Comparison of ENCODE assay signal across 8 cellular contexts in the genomic region with DNA sequence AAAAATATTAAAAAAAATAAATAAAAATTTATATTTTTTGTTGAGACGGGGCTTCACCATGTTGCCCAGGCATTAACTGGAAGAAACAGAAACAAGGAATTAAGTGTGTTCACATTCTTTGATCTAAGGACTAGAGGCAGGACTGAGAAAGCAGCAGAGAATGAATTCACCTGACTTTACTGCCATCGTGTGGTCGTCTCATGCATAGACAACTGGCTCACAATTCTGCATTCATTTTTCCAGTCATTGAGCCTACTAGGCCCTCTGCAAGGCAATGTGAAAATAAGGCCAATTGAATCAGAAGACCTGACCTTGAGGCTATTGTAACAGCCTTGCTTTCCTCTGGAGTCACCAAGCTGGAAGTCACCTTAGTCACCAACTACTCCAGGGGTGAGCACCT. TPM values are rescaled to one million over a fixed set of nuclear protein-coding genes. Genes with fewer than 3 reads are reported as not detected.
A peak's percentile ranks its signal among the peaks of the same experiment; 100 is the strongest.
DNase-seq lines count a peak whose midpoint lies in the region; FAIRE-seq and TF ChIP-seq lines count a peak whose summit lies in the region.

No MANE protein-coding gene starts in this region.

- no peak overlapping the region for H3K4me3 ChIP-seq in bronchial epithelial cell (ENCODE audit: low read depth, low read length)

- H3K36me3 ChIP-seq in bronchial epithelial cell (ENCODE audit: control insufficient read depth, insufficient read depth, low read length), result no peaks in the 10 kb centered on the region

- peak in 8 of 14 donors; percentile 1 to 20 (median 8) for DNase-seq in C1 segment of cervical spinal cord (lab: John Stamatoyannopoulos, UW)
- DNase-seq in GM18507 (ENCODE audit: extremely low spot score, insufficient read length, low read depth), result no peak
- DNase-seq in Kasumi-1 (lab: John Stamatoyannopoulos, UW), result peak; percentile 39 to 43
- DNase-seq in RKO (ENCODE audit: low spot score), result peak; percentile 70
- DNase-seq in bronchial epithelial cell (ENCODE audit: low read depth), result peak; percentile 39
- peak; percentile 72 for DNase-seq in inferior parietal cortex (ENCODE audit: extremely low spot score)
- DNase-seq in stimulated activated CD4-positive, alpha-beta T cell treated with anti-CD3 and anti-CD28 coated beads, Interleukin-2, amount 100 ng/mL, for 4 hours (ENCODE audit: low read depth), result peak; percentile 1
- DNase-seq in posterior vena cava (ENCODE audit: low spot score), result no peak

- intact Hi-C loops in posterior vena cava (cut with DNase I), result loop anchor here in 1 of 2 donors (5.0 kb wide), 1 partner anchor 770 kb away; no protein-coding TSS in a partner anchor

- no peaks in the 10 kb centered on the region for H3K27me3 ChIP-seq in bronchial epithelial cell (ENCODE audit: control insufficient read depth, insufficient read depth, low read length)

- FAIRE-seq in GM18507 (lab: Jason Lieb, UNC), result peak; percentile 96
- peak; percentile 90 for FAIRE-seq in bronchial epithelial cell (lab: Jason Lieb, UNC)

- peak; percentile 62 for TF ChIP-seq CTCF in bronchial epithelial cell (IDR thresholded peaks at IDR 0.05; ENCODE audit: insufficient read depth, low read length, severe bottlenecking)

RNA-seq across cellular contexts. Expression of a gene that starts 37.4 kb away (rescaled TPM):
- total RNA-seq in bronchial epithelial cell (not detected in 2 replicates), posterior vena cava (under 1 TPM in 1 of 2 donors, not detected in 1; 0.24 TPM)

Comparison
In these comparisons a context has a peak if more than half of its experiments do, and no peak if none do; other contexts are left out.
1. DNase-seq: peak in C1 segment of cervical spinal cord (8 of 14), Kasumi-1 (2 of 2), RKO (single experiment), bronchial epithelial cell (single experiment), inferior parietal cortex (single experiment) and stimulated activated CD4-positive, alpha-beta T cell treated with anti-CD3 and anti-CD28 coated beads, Interleukin-2, amount 100 ng/mL, for 4 hours (single experiment); none in GM18507 (single experiment) and posterior vena cava (single experiment).